8 cellular contexts compared by ENCODE assay signal in the genomic region with DNA sequence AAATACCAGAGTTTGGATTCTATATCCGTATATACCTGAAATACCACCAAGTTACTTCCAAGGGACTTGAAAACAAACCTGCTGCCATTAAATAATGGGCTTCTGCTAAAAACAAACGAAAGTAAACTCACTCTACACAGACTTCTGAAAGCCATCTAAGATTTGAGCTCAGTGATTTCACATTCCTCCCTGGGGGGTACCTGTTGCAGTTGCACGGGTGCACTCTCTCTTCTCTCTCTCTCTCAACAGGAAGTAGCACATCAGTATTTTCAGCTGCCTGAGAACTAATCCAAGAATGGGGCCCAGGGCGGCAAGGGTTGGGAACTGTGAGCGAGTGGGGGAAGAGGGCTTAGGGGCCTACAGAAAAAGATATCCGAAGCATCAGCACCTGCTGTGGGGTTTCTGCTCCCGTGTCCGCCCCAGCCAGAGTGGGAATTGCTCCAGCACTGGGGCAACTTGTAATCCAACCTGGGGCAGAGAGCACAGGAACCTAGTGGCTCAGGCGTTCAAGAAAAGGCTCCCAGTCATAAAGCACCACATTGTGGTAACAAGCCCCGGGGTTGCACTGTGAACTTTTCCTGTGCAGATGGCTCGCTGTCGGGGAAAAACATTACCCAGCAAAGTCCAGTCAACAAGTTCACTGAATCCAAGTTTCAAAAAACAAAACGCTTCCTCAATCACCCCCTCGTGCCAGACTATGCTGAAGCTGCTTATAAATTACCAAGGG.
A peak's percentile ranks its signal among the peaks of the same experiment; 100 is the strongest.
DNase-seq lines count a peak whose midpoint lies in the region; ATAC-seq and TF ChIP-seq lines count a peak whose summit lies in the region.

No MANE protein-coding gene starts in this region.

- no peak overlapping the region for H3K27ac ChIP-seq in WERI-Rb-1

- H3K9me3 Mint-ChIP-seq in progenitor cell of endocrine pancreas (ENCODE audit: low read depth): no peaks in the 10 kb centered on the region

- no peak overlapping the region for H3K4me3 Mint-ChIP-seq in progenitor cell of endocrine pancreas (ENCODE audit: low read depth)

- H3K4me3 ChIP-seq in GM12864 (ENCODE audit: low read depth, low read length) (peak overlapping the region; percentile 38), WERI-Rb-1 (ENCODE audit: low read depth, low read length) (no peak overlapping the region; the same call in 1 of the 2 replicates), fibroblast of pulmonary artery (replicated peaks; ENCODE audit: low read depth, low read length) (no peak overlapping the region)

- H3K27me3 Mint-ChIP-seq in progenitor cell of endocrine pancreas: peaks cover 13% of the 10 kb centered on the region

- peak; percentile 81 for DNase-seq in GM12864 (ENCODE audit: low read depth)
- peak; percentile 42 for DNase-seq in WERI-Rb-1
- DNase-seq in fibroblast of pulmonary artery (ENCODE audit: low read depth): peak; percentile 30
- DNase-seq in progenitor cell of endocrine pancreas (ENCODE audit: low spot score, unreplicated experiment): no peak
- DNase-seq in LoVo (ENCODE audit: low spot score): no peak
- DNase-seq in globus pallidus (ENCODE audit: low spot score): no peak

- peak overlapping the region; percentile 88 for H3K27ac Mint-ChIP-seq in progenitor cell of endocrine pancreas

- H3K9me3 ChIP-seq in WERI-Rb-1 (ENCODE audit: severe bottlenecking): no peaks in the 10 kb centered on the region

- H3K36me3 Mint-ChIP-seq in progenitor cell of endocrine pancreas (ENCODE audit: insufficient read depth): no peaks in the 10 kb centered on the region

- no peaks in the 10 kb centered on the region for H3K36me3 ChIP-seq in WERI-Rb-1

- peaks cover 42% of the 10 kb centered on the region for H3K4me1 Mint-ChIP-seq in progenitor cell of endocrine pancreas (ENCODE audit: low read depth)

- H3K27me3 ChIP-seq in WERI-Rb-1 (ENCODE audit: insufficient read depth, low read depth, severe bottlenecking): no peaks in the 10 kb centered on the region

- ATAC-seq in GM21360 (IDR thresholded peaks at IDR 0.05; ENCODE audit: unreplicated experiment) (peak; percentile 77), HG03558 (IDR thresholded peaks at IDR 0.05; ENCODE audit: extremely low read depth, unreplicated experiment) (peak; percentile 85)

- TF ChIP-seq CTCF in GM12864 (IDR thresholded peaks at IDR 0.05; ENCODE audit: low read depth, low read length, missing control alignments): no peak
- no peak for TF ChIP-seq CTCF in WERI-Rb-1 (IDR thresholded peaks at IDR 0.05; ENCODE audit: low read depth, low read length)
- TF ChIP-seq CTCF in fibroblast of pulmonary artery (IDR thresholded peaks at IDR 0.05; ENCODE audit: low read length, missing control alignments): no peak
- no peak for TF ChIP-seq CTCF in progenitor cell of endocrine pancreas (IDR thresholded peaks at IDR 0.05; ENCODE audit: unreplicated experiment)

Comparison
In these comparisons a context has a peak if more than half of its experiments do, and no peak if none do; other contexts are left out.
1. DNase-seq: peak in GM12864 (single experiment), WERI-Rb-1 (single experiment) and fibroblast of pulmonary artery (single experiment); none in progenitor cell of endocrine pancreas (single experiment), LoVo (single experiment) and globus pallidus (single experiment).